In the genomic region with DNA sequence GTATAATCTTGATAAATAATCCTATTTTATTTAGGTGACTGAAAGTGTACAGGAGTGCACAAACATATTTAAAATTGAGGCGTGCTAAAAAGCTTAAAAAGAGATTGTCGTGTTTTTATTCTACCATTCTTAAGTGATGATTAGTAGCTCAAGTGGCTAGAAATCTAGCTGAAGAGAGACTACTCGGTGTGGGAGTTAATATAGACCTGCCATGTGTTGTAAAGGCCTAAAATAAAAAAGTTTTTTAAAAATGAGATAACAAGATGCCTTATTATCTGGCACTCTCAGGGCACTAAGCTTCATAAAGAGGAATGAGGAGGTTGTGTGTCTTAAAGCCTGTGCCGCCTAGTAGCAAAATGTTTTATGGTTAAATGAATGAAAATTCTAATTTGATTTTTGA, we compare ENCODE assay signal across 8 cellular contexts. TPM values are rescaled to one million over a fixed set of nuclear protein-coding genes. Genes with fewer than 3 reads are reported as not detected.
DNase-seq lines count a peak whose midpoint lies in the region; ATAC-seq and TF ChIP-seq lines count a peak whose summit lies in the region.

No MANE protein-coding gene starts in this region.

- no peaks in the 10 kb centered on the region for H3K9me3 ChIP-seq in thyroid gland

- CTCF ChIA-PET in activated CD4-positive, alpha-beta T cell treated with anti-CD3 and anti-CD28 coated beads, Interleukin-2, amount 10 ng/mL, durations not matched to agents 7 days and 5 days (lab: Charles Lee), result no interaction called here

- no peak for TF ChIP-seq CTCF in thyroid gland (IDR thresholded peaks at IDR 0.05)

- ATAC-seq in HG02610 (IDR thresholded peaks at IDR 0.05; ENCODE audit: unreplicated experiment), result no peak
- ATAC-seq in GM21717 (IDR thresholded peaks at IDR 0.05; ENCODE audit: unreplicated experiment), result no peak

- H3K27ac ChIP-seq in thyroid gland, result peak overlapping the region in 2 of 3 donors; percentile 95 to 99

- H3K4me3 Mint-ChIP-seq in activated CD4-positive, alpha-beta T cell treated with anti-CD3 and anti-CD28 coated beads, Interleukin-2, amount 10 ng/mL, durations not matched to agents 7 days and 5 days, result peak overlapping the region; percentile 99
- peak overlapping the region; percentile 98 for H3K4me3 Mint-ChIP-seq in activated naive CD8-positive, alpha-beta T cell

- no peaks in the 10 kb centered on the region for H3K9me3 Mint-ChIP-seq in activated CD4-positive, alpha-beta T cell treated with anti-CD3 and anti-CD28 coated beads, Interleukin-2, amount 10 ng/mL, durations not matched to agents 7 days and 5 days
- no peaks in the 10 kb centered on the region for H3K9me3 Mint-ChIP-seq in activated naive CD8-positive, alpha-beta T cell (ENCODE audit: low read depth)

- intact Hi-C loops in thyroid gland (cut with DNase I), result no loop called here

- no peak overlapping the region for H3K4me3 ChIP-seq in thyroid gland (replicated peaks in 1 of 3)

- WGBS in thyroid gland, 2 donors, result 30 to 34% methylated on average over 4 of the region's 4 CpGs

- H3K27me3 ChIP-seq in thyroid gland, result no peaks in the 10 kb centered on the region

- H3K36me3 Mint-ChIP-seq in activated CD4-positive, alpha-beta T cell treated with anti-CD3 and anti-CD28 coated beads, Interleukin-2, amount 10 ng/mL, durations not matched to agents 7 days and 5 days (ENCODE audit: low read depth), result peaks cover 6% of the 10 kb centered on the region
- peaks cover 4% of the 10 kb centered on the region for H3K36me3 Mint-ChIP-seq in activated naive CD8-positive, alpha-beta T cell

- H3K36me3 ChIP-seq in thyroid gland, result no peaks in the 10 kb centered on the region

- peak overlapping the region; percentile 99 for H3K27ac Mint-ChIP-seq in activated CD4-positive, alpha-beta T cell treated with anti-CD3 and anti-CD28 coated beads, Interleukin-2, amount 10 ng/mL, durations not matched to agents 7 days and 5 days
- H3K27ac Mint-ChIP-seq in activated naive CD8-positive, alpha-beta T cell, result peak overlapping the region; percentile 95

- H3K4me1 Mint-ChIP-seq in activated CD4-positive, alpha-beta T cell treated with anti-CD3 and anti-CD28 coated beads, Interleukin-2, amount 10 ng/mL, durations not matched to agents 7 days and 5 days, result peaks cover 42% of the 10 kb centered on the region
- peaks cover 54% of the 10 kb centered on the region for H3K4me1 Mint-ChIP-seq in activated naive CD8-positive, alpha-beta T cell (ENCODE audit: low read depth)

- DNase-seq in activated CD4-positive, alpha-beta T cell treated with anti-CD3 and anti-CD28 coated beads, Interleukin-2, amount 10 ng/mL, durations not matched to agents 7 days and 5 days, result no peak
- DNase-seq in activated CD4-positive, alpha-beta T cell treated with anti-CD3 and anti-CD28 coated beads, Interleukin-2, amount 50 U/mL, for 1 hour, result no peak
- DNase-seq in kidney glomerular epithelial cell (lab: John Stamatoyannopoulos, UW), result peak; percentile 32
- DNase-seq in thyroid gland, result no peak
- no peak for DNase-seq in T-helper 9 cell

- peaks cover 15 to 20% of the 10 kb centered on the region in 2 donors for H3K4me1 ChIP-seq in thyroid gland

- no peak for TF ChIP-seq POLR2A in thyroid gland (IDR thresholded peaks at IDR 0.05)

- POLR2A ChIA-PET in activated CD4-positive, alpha-beta T cell treated with anti-CD3 and anti-CD28 coated beads, Interleukin-2, amount 10 ng/mL, durations not matched to agents 7 days and 5 days (lab: Charles Lee), result no interaction called here

- peaks cover 3% of the 10 kb centered on the region for H3K27me3 Mint-ChIP-seq in activated CD4-positive, alpha-beta T cell treated with anti-CD3 and anti-CD28 coated beads, Interleukin-2, amount 10 ng/mL, durations not matched to agents 7 days and 5 days
- H3K27me3 Mint-ChIP-seq in activated naive CD8-positive, alpha-beta T cell, result peaks cover 6% of the 10 kb centered on the region

RNA-seq across cellular contexts. Expression of a gene that starts 1.7 kb away (rescaled TPM):
- 100 to 1,000 TPM; 134 to 182 TPM for total RNA-seq in activated CD4-positive, alpha-beta T cell treated with anti-CD3 and anti-CD28 coated beads, Interleukin-2, amount 10 ng/mL, durations not matched to agents 7 days and 5 days
- 100 to 1,000 TPM; 142 to 215 (median 176) TPM for total RNA-seq in thyroid gland
